ENCODE assay signal across 14 cellular contexts in genomic region chr9:134056483-134057310, GRCh38. TPM values are rescaled to one million over a fixed set of nuclear protein-coding genes. Genes with fewer than 3 reads are reported as not detected.
DNase-seq lines count a peak whose midpoint lies in the region; ATAC-seq, FAIRE-seq and TF ChIP-seq lines count a peak whose summit lies in the region.
"Had no signal": no experiment of that assay in that cellular context is flagged by ENCODE, and none has a peak within 500 bp of the region (broad histone marks: within the 10 kb centered on the region; RNA-seq: fewer than 3 reads in every experiment).

No MANE protein-coding gene starts in this region.

- peak overlapping the region; percentile 86 to 100 (median 95) for H3K4me2 ChIP-seq in BLaER1 treated with 17β-estradiol and CSF1 and Interleukin-3, amounts not matched to agents 10 nM and 100 nM
- peak overlapping the region; percentile 70 for H3K4me2 ChIP-seq in fibroblast of lung (ENCODE audit: extremely low read depth, insufficient read depth, low read length)
- no peak overlapping the region for H3K4me2 ChIP-seq in trophoblast cell (ENCODE audit: low read length)

- H3K4me1 ChIP-seq in BLaER1 treated with 17β-estradiol and CSF1 and Interleukin-3, amounts not matched to agents 10 nM and 100 nM, result peaks cover 91 to 98% (median 96%) of the 10 kb centered on the region in 10 experiments
- peaks cover 11 to 59% (median 22%) of the 10 kb centered on the region in 4 donors for H3K4me1 ChIP-seq in Peyer's patch
- H3K4me1 ChIP-seq in fibroblast of lung (ENCODE audit: control insufficient read depth, extremely low read depth, insufficient read depth, low read length), result peaks cover 10% of the 10 kb centered on the region
- H3K4me1 ChIP-seq in trophoblast cell (ENCODE audit: control insufficient read depth in 1 of 2, insufficient read depth in 2 of 2, low read length in 2 of 2), result peaks cover 29 to 31% of the 10 kb centered on the region in 2 experiments

- peak overlapping the region in 1 of 11 experiments; percentile 71; a peak in 1 of 22 replicates for H3K27ac ChIP-seq in BLaER1 treated with 17β-estradiol and CSF1 and Interleukin-3, amounts not matched to agents 10 nM and 100 nM
- peak overlapping the region in 2 of 4 donors; percentile 47 to 60 for H3K27ac ChIP-seq in Peyer's patch
- H3K27ac ChIP-seq in fibroblast of lung (ENCODE audit: insufficient read depth, low read length), result no peak overlapping the region
- H3K27ac ChIP-seq in trophoblast cell (ENCODE audit: low read depth, low read length), result peak overlapping the region; percentile 4

- H4K8ac ChIP-seq in trophoblast cell (ENCODE audit: low read depth, low read length), result no peak overlapping the region

- H3K9me3 ChIP-seq in BLaER1 treated with 17β-estradiol and CSF1 and Interleukin-3, amounts not matched to agents 10 nM and 100 nM (replicated peaks in 1 of 11), result no peaks in the 10 kb centered on the region
- no peaks in the 10 kb centered on the region for H3K9me3 ChIP-seq in Peyer's patch
- no peaks in the 10 kb centered on the region for H3K9me3 ChIP-seq in fibroblast of lung (ENCODE audit: control insufficient read depth, insufficient read depth, low read depth, low read length)
- H3K9me3 ChIP-seq in trophoblast cell (ENCODE audit: insufficient read depth, low read depth, low read length), result peaks cover 2% of the 10 kb centered on the region

- FAIRE-seq in frontal cortex (lab: Jason Lieb, UNC), result no peak

- H3K79me1 ChIP-seq in trophoblast cell (ENCODE audit: low read length), result no peaks in the 10 kb centered on the region

- H4K20me1 ChIP-seq in BLaER1 treated with 17β-estradiol and CSF1 and Interleukin-3, amounts not matched to agents 10 nM and 100 nM, result peaks cover 96 to 100% (median 98%) of the 10 kb centered on the region in 11 experiments
- no peaks in the 10 kb centered on the region for H4K20me1 ChIP-seq in fibroblast of lung (ENCODE audit: control insufficient read depth, extremely low read depth, insufficient read depth, low read length)

- H3K79me2 ChIP-seq in fibroblast of lung (ENCODE audit: control insufficient read depth, insufficient read depth, low read length) (peaks cover 45% of the 10 kb centered on the region), trophoblast cell (ENCODE audit: control insufficient read depth, insufficient read depth, low read length, poor library complexity) (peaks cover 13% of the 10 kb centered on the region)

- DNase-seq in Peyer's patch, result peak in 2 of 3 donors; percentile 41 to 52
- DNase-seq in fibroblast of lung (ENCODE audit: low read depth in 2 of 2), result no peak
- peak; percentile 18 to 34 for DNase-seq in trophoblast cell
- DNase-seq in GM13976 (ENCODE audit: low spot score), result no peak
- no peak for DNase-seq in NCI-H1436 treated with DMSO at 0.1 percent for 48 hours (lab: John Stamatoyannopoulos, UW)
- DNase-seq in frontal cortex (ENCODE audit: low spot score in 2 of 2), result no peak
- DNase-seq: activated CD4-positive, alpha-beta T cell treated with anti-CD3 and anti-CD28 coated beads, Interleukin-2, amount 50 U/mL, for 1 hour; effector memory CD4-positive, alpha-beta T cell; naive B cell; NCI-H1105 treated with DMSO at 0.1 percent for 48 hours; NCI-H774; SW 1271 had no signal

- no peak overlapping the region for H2AFZ ChIP-seq in fibroblast of lung (ENCODE audit: low read length)
- no peak overlapping the region for H2AFZ ChIP-seq in trophoblast cell (ENCODE audit: insufficient read depth, low read length, poor library complexity)

- H3K14ac ChIP-seq in trophoblast cell (ENCODE audit: low read length), result no peak overlapping the region

- H2BK120ac ChIP-seq in trophoblast cell (ENCODE audit: insufficient read depth, low read length, poor library complexity), result no peak overlapping the region

- H4K91ac ChIP-seq in trophoblast cell (ENCODE audit: low read depth, low read length), result no peak overlapping the region

- H4K12ac ChIP-seq in trophoblast cell (ENCODE audit: low read depth, low read length), result no peak overlapping the region

- in situ Hi-C loops in GM13976 (cut with MboI; ENCODE audit: low sequenced_read_pairs, unreplicated experiment), result no loop called here

- peak overlapping the region in 4 of 11 experiments; percentile 23 to 70 (median 37); a peak in 4 of 22 replicates for H3K9ac ChIP-seq in BLaER1 treated with 17β-estradiol and CSF1 and Interleukin-3, amounts not matched to agents 10 nM and 100 nM
- H3K9ac ChIP-seq in fibroblast of lung (ENCODE audit: insufficient read depth, low read length) (no peak overlapping the region), trophoblast cell (ENCODE audit: low read length) (no peak overlapping the region)

- peak overlapping the region; percentile 41 for H3K18ac ChIP-seq in trophoblast cell (ENCODE audit: low read length)

- H2BK5ac ChIP-seq in trophoblast cell (ENCODE audit: low read depth, low read length, poor library complexity), result no peak overlapping the region

- ATAC-seq in GM19463 (IDR thresholded peaks at IDR 0.05; ENCODE audit: unreplicated experiment), result no peak

- peaks cover 11 to 29% (median 14%) of the 10 kb centered on the region in 11 experiments for H3K36me3 ChIP-seq in BLaER1 treated with 17β-estradiol and CSF1 and Interleukin-3, amounts not matched to agents 10 nM and 100 nM
- H3K36me3 ChIP-seq in Peyer's patch, result peaks cover 0 to 18% (median 0%) of the 10 kb centered on the region in 3 donors
- no peaks in the 10 kb centered on the region for H3K36me3 ChIP-seq in fibroblast of lung (ENCODE audit: control insufficient read depth, insufficient read depth, low read length)
- peaks cover 14 to 20% of the 10 kb centered on the region in 2 experiments for H3K36me3 ChIP-seq in trophoblast cell (ENCODE audit: control insufficient read depth in 1 of 2, insufficient read depth in 2 of 2, low read length in 2 of 2)

- no peak overlapping the region for H3K23ac ChIP-seq in trophoblast cell (ENCODE audit: low read length)

- no CpG with 5 or more reads among the region's 24 CpGs for WGBS in trophoblast cell (ENCODE audit: extremely low coverage, insufficient coverage, insufficient read length)

- no peak overlapping the region for H2BK12ac ChIP-seq in trophoblast cell (ENCODE audit: low read length)

- H2AK5ac ChIP-seq in trophoblast cell (ENCODE audit: low read length), result no peak overlapping the region

- peak overlapping the region; percentile 6 for H3K4ac ChIP-seq in trophoblast cell (ENCODE audit: low read depth, low read length)

- H3K27me3 ChIP-seq in BLaER1 treated with 17β-estradiol and CSF1 and Interleukin-3, amounts not matched to agents 10 nM and 100 nM, result no peaks in the 10 kb centered on the region
- H3K27me3 ChIP-seq in Peyer's patch (no peaks in the 10 kb centered on the region), fibroblast of lung (ENCODE audit: control insufficient read depth, insufficient read depth, low read length) (no peaks in the 10 kb centered on the region), trophoblast cell (ENCODE audit: insufficient read depth, low read length) (no peaks in the 10 kb centered on the region)

- H3K4me3 ChIP-seq in BLaER1 treated with 17β-estradiol and CSF1 and Interleukin-3, amounts not matched to agents 10 nM and 100 nM, result no peak overlapping the region
- H3K4me3 ChIP-seq in Peyer's patch, result peak overlapping the region in 1 of 4 donors; percentile 21
- no peak overlapping the region for H3K4me3 ChIP-seq in fibroblast of lung (replicated peaks in 1 of 4; ENCODE audit: control extremely low read depth in 1 of 4, insufficient read depth in 1 of 4, low read depth in 3 of 4, low read length in 4 of 4)
- H3K4me3 ChIP-seq in trophoblast cell (ENCODE audit: low read depth, low read length), result no peak overlapping the region

- no peak for TF ChIP-seq CTCF in Peyer's patch (IDR thresholded peaks at IDR 0.05)
- TF ChIP-seq CTCF in fibroblast of lung (conservative IDR thresholded peaks at IDR 0.05 in 1 of 2, IDR thresholded peaks at IDR 0.05 in 1 of 2; ENCODE audit: low read depth in 1 of 2, low read length in 2 of 2), result no peak
- no peak for TF ChIP-seq CTCF in GM13976 (IDR thresholded peaks at IDR 0.05; ENCODE audit: borderline replicate concordance, control extremely low read depth, extremely low read depth, insufficient read depth, missing control alignments)

- no peak for TF ChIP-seq POLR2A in Peyer's patch (IDR thresholded peaks at IDR 0.05)

RNA-seq across cellular contexts. Expression of gene BRD3, which starts 11.1 kb away (rescaled TPM):
- total RNA-seq in Peyer's patch (10 to 100 TPM; 16.3 to 57.8 (median 35.0) TPM), fibroblast of lung (7.7 and 10.4 TPM in 2 replicates), frontal cortex (24.9 TPM)
- polyA plus RNA-seq in fibroblast of lung, result 6.8 and 7.6 TPM in 2 replicates
- 11.2 and 15.8 TPM in 2 replicates for polyA plus RNA-seq in fibroblast of lung (2012)
- 5.9 and 7.1 TPM in 2 replicates for polyA minus RNA-seq in fibroblast of lung (ENCODE audit: low replicate concordance)
- polyA plus RNA-seq in trophoblast cell (2013), result 16.3 and 17.4 TPM in 2 replicates

RNA-seq across cellular contexts. Expression of gene BRD3OS, which starts 31.4 kb away (rescaled TPM):
- total RNA-seq in Peyer's patch (10 to 100 TPM in 1 of 4 donors, 1 to 10 TPM in 3; 1.4 to 11.6 (median 2.3) TPM), fibroblast of lung (10.0 and 12.4 TPM in 2 replicates), frontal cortex (23.6 TPM)
- 19.4 and 29.5 TPM in 2 replicates for polyA plus RNA-seq in fibroblast of lung
- polyA plus RNA-seq in fibroblast of lung (2012), result 19.1 and 20.9 TPM in 2 replicates
- polyA minus RNA-seq in fibroblast of lung (ENCODE audit: low replicate concordance), result 18.0 and 24.2 TPM in 2 replicates
- polyA plus RNA-seq in trophoblast cell (2013), result 7.4 and 8.4 TPM in 2 replicates

Comparison
In these comparisons a context has a peak if more than half of its experiments do, and no peak if none do; other contexts are left out.
1. DNase-seq: peak in Peyer's patch (2 of 3) and trophoblast cell (2 of 2); none in fibroblast of lung (0 of 2), GM13976 (single experiment), NCI-H1436 treated with DMSO at 0.1 percent for 48 hours (single experiment) and frontal cortex (0 of 2).